ENCODE assay signal across 37 cellular contexts in genomic region chr14:104738375-104739019, GRCh38.
"Had no signal": no experiment of that assay in that cellular context is flagged by ENCODE, and none has a peak within 500 bp of the region (broad histone marks: within the 10 kb centered on the region; RNA-seq: fewer than 3 reads in every experiment).

No MANE protein-coding gene starts in this region.

- H3K4me3 ChIP-seq: body of pancreas, breast epithelium, MG63, SJSA1 had no signal

- H3K4me1 ChIP-seq: breast epithelium had no signal

- H3K4me3 Mint-ChIP-seq: activated CD8-positive, alpha-beta T cell treated with anti-CD3 and anti-CD28 coated beads for 36 hours; activated naive CD4-positive, alpha-beta T cell treated with anti-CD3 and anti-CD28 coated beads, Interleukin-2, amount 50 U/mL, for 24 hours; activated naive CD8-positive, alpha-beta T cell treated with anti-CD3 and anti-CD28 coated beads, Interleukin-2, amount 10 ng/mL, durations not matched to agents 7 days and 5 days; activated T-cell treated with anti-CD3 and anti-CD28 coated beads, Interleukin-2, amount 50 U/mL, for 72 hours; activated T-helper 17 cell treated with anti-CD3 and anti-CD28 coated beads, Interleukin-2, amount 50 U/mL, for 72 hours had no signal

- H3K27me3 ChIP-seq: body of pancreas, breast epithelium, MG63, SJSA1 had no signal

- H3K4me1 Mint-ChIP-seq: activated naive CD4-positive, alpha-beta T cell treated with anti-CD3 and anti-CD28 coated beads, Interleukin-2, amount 50 U/mL, for 24 hours; activated naive CD8-positive, alpha-beta T cell treated with anti-CD3 and anti-CD28 coated beads, Interleukin-2, amount 10 ng/mL, durations not matched to agents 7 days and 5 days; activated T-helper 17 cell treated with anti-CD3 and anti-CD28 coated beads, Interleukin-2, amount 50 U/mL, for 72 hours had no signal

- H3K36me3 ChIP-seq: breast epithelium, MG63, SJSA1, WERI-Rb-1 had no signal

- H3K36me3 Mint-ChIP-seq: activated naive CD4-positive, alpha-beta T cell treated with anti-CD3 and anti-CD28 coated beads, Interleukin-2, amount 50 U/mL, for 24 hours; activated naive CD8-positive, alpha-beta T cell treated with anti-CD3 and anti-CD28 coated beads, Interleukin-2, amount 10 ng/mL, durations not matched to agents 7 days and 5 days had no signal

- DNase-seq: activated CD4-positive, alpha-beta T cell treated with anti-CD3 and anti-CD28 coated beads for 1 hour; activated CD4-positive, alpha-beta T cell treated with anti-CD3 and anti-CD28 coated beads for 48 hours; activated CD4-positive, alpha-beta T cell treated with anti-CD3 and anti-CD28 coated beads, Interleukin-2, amount 50 U/mL, for 4 hours; activated CD4-positive, CD25-positive, alpha-beta regulatory T cell; activated CD8-positive, alpha-beta T cell treated with anti-CD3 and anti-CD28 coated beads for 36 hours; activated effector memory CD4-positive, alpha-beta T cell treated with anti-CD3 and anti-CD28 coated beads, Interleukin-2, amount 50 U/mL, for 16 hours; activated naive CD4-positive, alpha-beta T cell treated with Interleukin-2 at 50 U/mL for 16 hours; activated naive CD8-positive, alpha-beta T cell treated with anti-CD3 and anti-CD28 coated beads, Interleukin-2, amount 10 ng/mL, durations not matched to agents 7 days and 5 days; activated T-cell treated with anti-CD3 and anti-CD28 coated beads, Interleukin-2, amount 50 U/mL, for 1 hour; activated T-cell treated with anti-CD3 and anti-CD28 coated beads, Interleukin-2, amount 50 U/mL, for 72 hours; amygdala; body of pancreas; Kasumi-1; KG1; MG63; NCI-H1048; NCI-H1105 treated with DMSO at 0.1 percent for 48 hours; NCI-H1436; NCI-H1694; NCI-H1930; NCI-H2081 treated with DMSO at 0.1 percent for 48 hours; NCI-H226; NCI-H446 treated with DMSO at 0.1 percent for 48 hours; NCI-H524; NCI-H69; NCI-H82; SHP77 treated with DMSO at 0.1 percent for 48 hours; SW 1271; T-helper 1 cell; T-helper 2 cell; T1000; WERI-Rb-1 had no signal

- H3K9me3 Mint-ChIP-seq: activated CD8-positive, alpha-beta T cell treated with anti-CD3 and anti-CD28 coated beads for 36 hours; activated naive CD4-positive, alpha-beta T cell treated with anti-CD3 and anti-CD28 coated beads, Interleukin-2, amount 50 U/mL, for 24 hours; activated naive CD8-positive, alpha-beta T cell treated with anti-CD3 and anti-CD28 coated beads, Interleukin-2, amount 10 ng/mL, durations not matched to agents 7 days and 5 days; activated T-cell treated with anti-CD3 and anti-CD28 coated beads, Interleukin-2, amount 50 U/mL, for 72 hours; activated T-helper 17 cell treated with anti-CD3 and anti-CD28 coated beads, Interleukin-2, amount 50 U/mL, for 72 hours had no signal

- H3K9me3 ChIP-seq: body of pancreas, breast epithelium, MG63, SJSA1 had no signal

- H3K27ac Mint-ChIP-seq: activated CD8-positive, alpha-beta T cell treated with anti-CD3 and anti-CD28 coated beads for 36 hours; activated naive CD4-positive, alpha-beta T cell treated with anti-CD3 and anti-CD28 coated beads, Interleukin-2, amount 50 U/mL, for 24 hours; activated naive CD8-positive, alpha-beta T cell treated with anti-CD3 and anti-CD28 coated beads, Interleukin-2, amount 10 ng/mL, durations not matched to agents 7 days and 5 days; activated T-cell treated with anti-CD3 and anti-CD28 coated beads, Interleukin-2, amount 50 U/mL, for 72 hours; activated T-helper 17 cell treated with anti-CD3 and anti-CD28 coated beads, Interleukin-2, amount 50 U/mL, for 72 hours had no signal

- H3K27ac ChIP-seq: body of pancreas, breast epithelium, SJSA1, WERI-Rb-1 had no signal

- H3K27me3 Mint-ChIP-seq: activated CD8-positive, alpha-beta T cell treated with anti-CD3 and anti-CD28 coated beads for 36 hours; activated naive CD4-positive, alpha-beta T cell treated with anti-CD3 and anti-CD28 coated beads, Interleukin-2, amount 50 U/mL, for 24 hours; activated T-helper 17 cell treated with anti-CD3 and anti-CD28 coated beads, Interleukin-2, amount 50 U/mL, for 72 hours had no signal

- ATAC-seq: activated CD8-positive, alpha-beta T cell treated with anti-CD3 and anti-CD28 coated beads for 36 hours; activated T-cell treated with anti-CD3 and anti-CD28 coated beads, Interleukin-2, amount 50 U/mL, for 72 hours; activated T-helper 17 cell treated with anti-CD3 and anti-CD28 coated beads, Interleukin-2, amount 50 U/mL, for 72 hours; body of pancreas; Panc1 had no signal
